ENCODE assay signal across 21 cellular contexts in the genomic region with DNA sequence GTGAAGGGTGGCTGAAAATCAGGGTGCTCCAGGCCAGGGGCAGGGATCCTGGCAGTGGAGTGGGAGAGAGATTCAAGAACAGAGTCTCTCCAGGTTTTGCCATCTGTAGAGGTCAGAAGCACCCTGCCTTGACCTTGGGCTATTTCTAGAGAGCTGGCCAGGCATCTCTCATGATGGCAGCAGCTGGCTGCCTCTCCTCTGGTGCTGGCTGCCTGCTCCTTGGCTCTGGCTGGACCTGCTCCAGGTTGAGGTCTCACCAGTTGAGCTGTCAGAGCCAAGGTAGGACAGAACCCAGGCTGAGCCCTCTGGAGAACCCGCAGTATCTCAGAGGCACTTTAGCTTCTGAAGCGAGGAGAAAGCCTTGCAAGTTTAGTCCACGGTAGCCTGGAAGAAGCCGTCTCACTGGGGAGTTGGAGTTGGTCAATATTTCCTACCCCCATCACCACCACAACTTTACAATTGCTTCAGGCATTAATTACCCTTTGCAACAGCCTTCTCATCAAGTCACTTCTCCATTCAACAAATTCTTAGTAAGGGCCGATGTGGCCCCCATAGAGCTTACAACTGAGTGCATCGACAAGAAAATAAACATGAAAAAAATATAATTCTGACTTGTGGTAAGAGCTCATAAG. TPM values are rescaled to one million over a fixed set of nuclear protein-coding genes. Genes with fewer than 3 reads are reported as not detected.
DNase-seq lines count a peak whose midpoint lies in the region; ATAC-seq and TF ChIP-seq lines count a peak whose summit lies in the region.
"Had no signal": no experiment of that assay in that cellular context is flagged by ENCODE, and none has a peak within 500 bp of the region (broad histone marks: within the 10 kb centered on the region; RNA-seq: fewer than 3 reads in every experiment).

No MANE protein-coding gene starts in this region.

- TF ChIP-seq CTCF in dorsolateral prefrontal cortex (IDR thresholded peaks at IDR 0.05 in 54 of 56, conservative IDR thresholded peaks at IDR 0.05 in 2 of 56; ENCODE audit: low read depth in 1 of 56, partially characterized antibody in 56 of 56) = no peak

- peak; percentile 73 for DNase-seq in SIG-M5 treated with dmso at 0.1 percent for 504 hours (lab: John Stamatoyannopoulos, UW; ENCODE audit: unreplicated experiment)
- no peak for DNase-seq in SIG-M5 (lab: John Stamatoyannopoulos, UW)
- DNase-seq in SKM-1 (lab: John Stamatoyannopoulos, UW; ENCODE audit: unreplicated experiment) = peak; percentile 93
- DNase-seq in right cardiac atrium = peak in 2 of 3 donors; percentile 64 to 74
- DNase-seq in middle frontal gyrus (ENCODE audit: extremely low spot score, low spot score) = no peak
- DNase-seq in dorsolateral prefrontal cortex = no peak
- DNase-seq: CD8-positive, alpha-beta T cell; DMS79; GM23248; HCEC 1CT; Kasumi-1; MM.1S; NCI-H1417 treated with DMSO at 0.1 percent for 48 hours; NCI-H1930; NCI-H446 treated with DMSO at 0.1 percent for 48 hours; NCI-H748 treated with DMSO at 0.1 percent for 48 hours; SJCRH30 had no signal

- H3K4me1 ChIP-seq in right cardiac atrium (ENCODE audit: control insufficient read depth, insufficient read depth, low read length) = peaks cover 2% of the 10 kb centered on the region

- peak; percentile 54 to 60 for ATAC-seq in right cardiac atrium
- no peak for ATAC-seq in GM18870 (IDR thresholded peaks at IDR 0.05; ENCODE audit: unreplicated experiment)
- ATAC-seq: CD8-positive, alpha-beta T cell had no signal

- H3K9me3 ChIP-seq in right cardiac atrium (ENCODE audit: control insufficient read depth, low read length) = no peaks in the 10 kb centered on the region
- H3K9me3 ChIP-seq: BLaER1, SJCRH30 had no signal

- intact Hi-C loops in right cardiac atrium (cut with DNase I) (loop anchor here in 2 of 4 donors (10.0 kb wide), 1 partner anchor 355 kb away; no protein-coding TSS in a partner anchor), dorsolateral prefrontal cortex (cut with DNase I) (loop anchor here (5.0 to 10.0 kb wide), 2 partner anchors 72 to 355 kb away; no protein-coding TSS in a partner anchor)

- 79% methylated on average over 6 of the region's 6 CpGs for WGBS in right cardiac atrium

- no peak overlapping the region for H3K27ac ChIP-seq in right cardiac atrium (ENCODE audit: low read length)
- no peak overlapping the region for H3K27ac ChIP-seq in dorsolateral prefrontal cortex
- H3K27ac ChIP-seq: BLaER1, GM23248, SJCRH30 had no signal

- H3K27me3 ChIP-seq in right cardiac atrium (ENCODE audit: control insufficient read depth, insufficient read depth) (no peaks in the 10 kb centered on the region), dorsolateral prefrontal cortex (no peaks in the 10 kb centered on the region)
- H3K27me3 ChIP-seq: BLaER1, SJCRH30 had no signal

- H3K4me3 ChIP-seq in right cardiac atrium (ENCODE audit: low read length) = no peak overlapping the region
- H3K4me3 ChIP-seq in dorsolateral prefrontal cortex = no peak overlapping the region
- H3K4me3 ChIP-seq: BLaER1, GM23248, SJCRH30 had no signal

RNA-seq across cellular contexts. Expression of gene GNLY, which starts 25.6 kb away (rescaled TPM):
- total RNA-seq in right cardiac atrium (1 to 10 TPM in 3 of 4 donors, not detected in 1; 1.4 to 2.3 (median 2.1) TPM), dorsolateral prefrontal cortex (10 to 100 TPM in 6 of 120 experiments, 1 to 10 TPM in 105, under 1 TPM in 7, not detected in 2; 0.48 to 16.9 (median 3.9) TPM)
- 2.6 TPM for polyA plus RNA-seq in right cardiac atrium
- total RNA-seq: GM23248, HT1080, SJCRH30 had no signal
- polyA plus RNA-seq: GM23248 had no signal

RNA-seq across cellular contexts. Expression of gene ATOH8, which starts 34.1 kb away (rescaled TPM):
- total RNA-seq in right cardiac atrium = 10 to 100 TPM; 35.7 to 55.5 (median 45.7) TPM
- polyA plus RNA-seq in right cardiac atrium = 57.8 TPM
- total RNA-seq in dorsolateral prefrontal cortex = 10 to 100 TPM in 97 of 120 experiments, 1 to 10 TPM in 23; 4.6 to 58.9 (median 14.7) TPM
- polyA plus RNA-seq: IgD-negative memory B cell had no signal

RNA-seq across cellular contexts. Expression of gene SFTPB, which starts 51.7 kb away (rescaled TPM):
- total RNA-seq in right cardiac atrium = 1 to 10 TPM in 1 of 4 donors, under 1 TPM in 1, not detected in 2; 0.60 to 3.1 TPM
- not detected for polyA plus RNA-seq in right cardiac atrium
- total RNA-seq in dorsolateral prefrontal cortex = not detected
- total RNA-seq: CD8-positive, alpha-beta T cell; GM23248; HT1080; SJCRH30 had no signal
- polyA plus RNA-seq: GM23248, IgD-negative memory B cell had no signal

Comparison
In these comparisons a context has a peak if more than half of its experiments do, and no peak if none do; other contexts are left out.
1. DNase-seq: peak in SIG-M5 treated with dmso at 0.1 percent for 504 hours (single experiment), SKM-1 (single experiment) and right cardiac atrium (2 of 3); none in SIG-M5 (single experiment), middle frontal gyrus (single experiment) and dorsolateral prefrontal cortex (0 of 10).